ENCODE assay signal across 9 cellular contexts in genomic region chr2:98761267-98761781, GRCh38. TPM values are rescaled to one million over a fixed set of nuclear protein-coding genes. Genes with fewer than 3 reads are reported as not detected.
A peak's percentile ranks its signal among the peaks of the same experiment; 100 is the strongest.
DNase-seq lines count a peak whose midpoint lies in the region; FAIRE-seq and TF ChIP-seq lines count a peak whose summit lies in the region.
"Had no signal": no experiment of that assay in that cellular context is flagged by ENCODE, and none has a peak within 500 bp of the region (broad histone marks: within the 10 kb centered on the region; RNA-seq: fewer than 3 reads in every experiment).

No MANE protein-coding gene starts in this region.

- in situ Hi-C loops in GM13976 (cut with MboI; ENCODE audit: low sequenced_read_pairs, unreplicated experiment) = no loop called here

- TF ChIP-seq CTCF in bronchial epithelial cell (IDR thresholded peaks at IDR 0.05; ENCODE audit: insufficient read depth, low read length, severe bottlenecking) = no peak
- TF ChIP-seq CTCF in GM13976 (IDR thresholded peaks at IDR 0.05; ENCODE audit: borderline replicate concordance, control extremely low read depth, extremely low read depth, insufficient read depth, missing control alignments) = no peak

- H3K27me3 ChIP-seq in bronchial epithelial cell (ENCODE audit: control insufficient read depth, insufficient read depth, low read length) = no peaks in the 10 kb centered on the region

- H3K36me3 ChIP-seq in bronchial epithelial cell (ENCODE audit: control insufficient read depth, insufficient read depth, low read length) = no peaks in the 10 kb centered on the region

- no peak overlapping the region for H3K4me3 ChIP-seq in bronchial epithelial cell (ENCODE audit: low read depth, low read length)

- DNase-seq in DMS 273 treated with DMSO at 0.1 percent for 48 hours (lab: John Stamatoyannopoulos, UW) = peak; percentile 44
- peak; percentile 76 to 81 for DNase-seq in activated CD4-positive, alpha-beta T cell treated with anti-CD3 and anti-CD28 coated beads, Interleukin-2, amount 50 U/mL, for 48 hours
- peak; percentile 25 for DNase-seq in bronchial epithelial cell (ENCODE audit: low read depth)
- DNase-seq in stimulated activated CD4-positive, alpha-beta T cell treated with anti-CD3 and anti-CD28 coated beads, Interleukin-1b, Interleukin-23, amount 100 ng/mL, for 4 hours (ENCODE audit: low read depth in 2 of 2) = peak; percentile 54 to 59
- no peak for DNase-seq in GM13976 (ENCODE audit: low spot score)
- no peak for DNase-seq in UCSD-AML1 (lab: John Stamatoyannopoulos, UW; ENCODE audit: unreplicated experiment)
- no peak for DNase-seq in urothelium cell line (ENCODE audit: low spot score)
- DNase-seq in NK-92 (lab: John Stamatoyannopoulos, UW; ENCODE audit: unreplicated experiment) = no peak

- no peak for FAIRE-seq in bronchial epithelial cell (lab: Jason Lieb, UNC)
- FAIRE-seq in urothelium cell line (lab: Jason Lieb, UNC) = no peak
- FAIRE-seq: GM19239 had no signal

RNA-seq across cellular contexts. Expression of gene MGAT4A, which starts 30.4 kb away (rescaled TPM):
- 3.9 and 6.0 TPM in 2 replicates for total RNA-seq in bronchial epithelial cell

Comparison
In these comparisons a context has a peak if more than half of its experiments do, and no peak if none do; other contexts are left out.
1. DNase-seq: peak in DMS 273 treated with DMSO at 0.1 percent for 48 hours (single experiment), activated CD4-positive, alpha-beta T cell treated with anti-CD3 and anti-CD28 coated beads, Interleukin-2, amount 50 U/mL, for 48 hours (2 of 2), bronchial epithelial cell (single experiment) and stimulated activated CD4-positive, alpha-beta T cell treated with anti-CD3 and anti-CD28 coated beads, Interleukin-1b, Interleukin-23, amount 100 ng/mL, for 4 hours (2 of 2); none in GM13976 (single experiment), UCSD-AML1 (single experiment), urothelium cell line (single experiment) and NK-92 (single experiment).